In the genomic region with DNA sequence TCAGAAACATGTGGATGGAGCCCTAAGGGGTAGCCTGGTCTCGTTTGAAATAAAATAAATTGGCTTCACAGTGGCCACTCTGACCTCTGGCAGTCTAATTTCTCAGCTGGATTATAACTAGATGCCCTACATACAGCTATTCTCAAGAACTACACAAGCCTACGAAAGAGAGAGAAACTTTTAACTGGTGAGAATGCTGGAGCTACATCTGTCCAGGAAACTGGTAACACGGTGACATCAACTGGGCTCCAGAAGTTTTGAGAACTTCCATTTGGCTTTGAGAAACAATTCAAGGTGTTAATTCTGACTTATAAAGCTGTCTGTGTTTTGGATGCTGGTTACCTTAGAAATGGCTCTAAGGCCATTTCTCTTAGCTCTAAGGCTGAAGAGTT, we compare ENCODE assay signal across 1 cellular context.
TF ChIP-seq lines count a peak whose summit lies in the region.

No MANE protein-coding gene starts in this region.

TF ChIP-seq in IMR-90, 13 proteins besides CTCF, POLR2A, EP300 and RAD21:
- TF ChIP-seq CEBPB (IDR thresholded peaks at IDR 0.05; ENCODE audit: low read depth, low read length) (no peak), RCOR1 (IDR thresholded peaks at IDR 0.05; ENCODE audit: insufficient replicate concordance, low read length) (no peak), CHD1 (IDR thresholded peaks at IDR 0.05; ENCODE audit: low read depth, low read length) (no peak), MAFK (IDR thresholded peaks at IDR 0.05; ENCODE audit: low read depth, low read length) (no peak), SMC3 (IDR thresholded peaks at IDR 0.05; ENCODE audit: low read depth, low read length) (no peak), BHLHE40 (IDR thresholded peaks at IDR 0.05; ENCODE audit: low read depth, low read length) (no peak), FOS (IDR thresholded peaks at IDR 0.05; ENCODE audit: low read depth, low read length) (no peak), MXI1 (IDR thresholded peaks at IDR 0.05; ENCODE audit: borderline replicate concordance, low read depth, low read length) (no peak), NFE2L2 (IDR thresholded peaks at IDR 0.05; ENCODE audit: low read depth, low read length) (no peak)
- TF ChIP-seq, protein P1, sequence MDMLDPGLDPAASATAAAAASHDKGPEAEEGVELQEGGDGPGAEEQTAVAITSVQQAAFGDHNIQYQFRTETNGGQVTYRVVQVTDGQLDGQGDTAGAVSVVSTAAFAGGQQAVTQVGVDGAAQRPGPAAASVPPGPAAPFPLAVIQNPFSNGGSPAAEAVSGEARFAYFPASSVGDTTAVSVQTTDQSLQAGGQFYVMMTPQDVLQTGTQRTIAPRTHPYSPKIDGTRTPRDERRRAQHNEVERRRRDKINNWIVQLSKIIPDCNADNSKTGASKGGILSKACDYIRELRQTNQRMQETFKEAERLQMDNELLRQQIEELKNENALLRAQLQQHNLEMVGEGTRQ (IDR thresholded peaks at IDR 0.05; ENCODE audit: low read depth, low read length): no peak
